ENCODE assay signal across 24 cellular contexts in genomic region chr9:126783958-126784357, GRCh38.
"Had no signal": no experiment of that assay in that cellular context is flagged by ENCODE, and none has a peak within 500 bp of the region (broad histone marks: within the 10 kb centered on the region; RNA-seq: fewer than 3 reads in every experiment).

No MANE protein-coding gene starts in this region.

- H3K27ac ChIP-seq: KMS-11, SJSA1, WERI-Rb-1 had no signal

- H3K4me3 ChIP-seq: SJSA1 had no signal

- ATAC-seq: activated CD4-positive, alpha-beta T cell treated with anti-CD3 and anti-CD28 coated beads for 36 hours; HepG2; Panc1; SK-N-SH treated with all-trans-retinoic acid at 6 μM for 48 hours; T-helper 17 cell had no signal

- H3K27ac Mint-ChIP-seq: activated CD4-positive, alpha-beta memory T cell treated with anti-CD3 and anti-CD28 coated beads, Interleukin-2, amount 10 ng/mL, durations not matched to agents 7 days and 5 days; activated CD4-positive, alpha-beta T cell treated with anti-CD3 and anti-CD28 coated beads for 36 hours; activated naive CD4-positive, alpha-beta T cell treated with anti-CD3 and anti-CD28 coated beads, Interleukin-2, amount 50 U/mL, for 24 hours; T-helper 17 cell had no signal

- H3K4me1 Mint-ChIP-seq: activated CD4-positive, alpha-beta T cell treated with anti-CD3 and anti-CD28 coated beads for 36 hours; activated naive CD4-positive, alpha-beta T cell treated with anti-CD3 and anti-CD28 coated beads, Interleukin-2, amount 50 U/mL, for 24 hours; T-helper 17 cell had no signal

- H3K36me3 Mint-ChIP-seq: activated naive CD4-positive, alpha-beta T cell treated with anti-CD3 and anti-CD28 coated beads, Interleukin-2, amount 50 U/mL, for 24 hours had no signal

- H3K9me3 ChIP-seq: SJSA1 had no signal

- DNase-seq: activated CD4-positive, alpha-beta memory T cell treated with anti-CD3 and anti-CD28 coated beads, Interleukin-2, amount 10 ng/mL, durations not matched to agents 7 days and 5 days; activated CD4-positive, alpha-beta T cell treated with anti-CD3 and anti-CD28 coated beads for 36 hours; activated CD4-positive, alpha-beta T cell treated with anti-CD3 and anti-CD28 coated beads, Interleukin-2, amount 50 U/mL, for 1 hour; activated T-cell treated with anti-CD3 and anti-CD28 coated beads, Interleukin-2, amount 50 U/mL, for 1 hour; aorta; MM.1S; NCI-H1105; NCI-H1436; NCI-H1694 treated with DMSO at 0.1 percent for 48 hours; NCI-H2029 treated with DMSO at 0.1 percent for 48 hours; NCI-H345; NCI-H510A; NCI-H526 treated with DMSO at 0.1 percent for 48 hours; NCI-H82; OCI-M1; SHP77; T-helper 17 cell; WERI-Rb-1 had no signal

- H3K4me2 ChIP-seq: KMS-11 had no signal

- H3K9me3 Mint-ChIP-seq: activated CD4-positive, alpha-beta memory T cell treated with anti-CD3 and anti-CD28 coated beads, Interleukin-2, amount 10 ng/mL, durations not matched to agents 7 days and 5 days; activated naive CD4-positive, alpha-beta T cell treated with anti-CD3 and anti-CD28 coated beads, Interleukin-2, amount 50 U/mL, for 24 hours had no signal

- H3K4me1 ChIP-seq: SJSA1 had no signal

- H3K4me3 Mint-ChIP-seq: activated CD4-positive, alpha-beta memory T cell treated with anti-CD3 and anti-CD28 coated beads, Interleukin-2, amount 10 ng/mL, durations not matched to agents 7 days and 5 days; activated CD4-positive, alpha-beta T cell treated with anti-CD3 and anti-CD28 coated beads for 36 hours; activated naive CD4-positive, alpha-beta T cell treated with anti-CD3 and anti-CD28 coated beads, Interleukin-2, amount 50 U/mL, for 24 hours; T-helper 17 cell had no signal

- H3K9ac ChIP-seq: KMS-11 had no signal

- H3K36me3 ChIP-seq: SJSA1, WERI-Rb-1 had no signal
